ENCODE assay signal across 20 cellular contexts in the genomic region with DNA sequence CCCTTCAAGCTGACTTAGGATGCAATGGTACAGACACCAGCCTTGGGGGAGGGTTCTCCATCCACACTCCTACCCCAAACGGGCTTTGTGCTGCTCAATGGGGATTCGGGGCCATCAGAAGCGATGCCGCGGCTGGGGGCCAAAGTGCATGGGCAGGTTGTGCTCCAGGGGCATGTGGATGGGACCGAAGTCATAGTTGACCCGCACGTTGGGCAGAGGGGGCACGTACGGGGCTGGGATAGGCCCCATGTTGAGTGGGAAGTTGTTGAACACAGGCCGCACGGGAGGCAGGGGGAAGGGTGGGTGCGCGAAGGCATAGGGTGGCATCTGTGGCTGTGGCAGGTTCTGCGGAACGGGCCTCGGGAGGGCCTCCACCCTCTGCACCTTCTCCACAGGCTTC.
"Had no signal": no experiment of that assay in that cellular context is flagged by ENCODE, and none has a peak within 500 bp of the region (broad histone marks: within the 10 kb centered on the region; RNA-seq: fewer than 3 reads in every experiment).

No MANE protein-coding gene starts in this region.

- DNase-seq: cortex of kidney; dorsolateral prefrontal cortex; effector memory CD4-positive, alpha-beta T cell; esophagus squamous epithelium; foreskin fibroblast; head of caudate nucleus; left colon; mesendoderm; naive B cell; ovary; right cardiac atrium; stimulated activated CD4-positive, alpha-beta T cell treated with anti-CD3 and anti-CD28 coated beads, Interleukin-12 subunit alpha, Interleukin-12 subunit beta, amount 100 ng/mL, for 4 hours; stimulated activated naive CD4-positive, alpha-beta T cell; stomach; substantia nigra; transverse colon had no signal

- H3K36me3 ChIP-seq: ovary had no signal

- H3K4me2 ChIP-seq: hepatocyte had no signal

- H3K79me2 ChIP-seq: hepatocyte had no signal

- H2AFZ ChIP-seq: hepatocyte had no signal

- H3K27me3 ChIP-seq: dorsolateral prefrontal cortex, esophagus squamous epithelium, hepatocyte, ovary, stomach, transverse colon had no signal

- ATAC-seq: left colon, right cardiac atrium had no signal

- H3K27ac ChIP-seq: dorsolateral prefrontal cortex, esophagus squamous epithelium, hepatocyte, ovary, stomach, thoracic aorta, transverse colon had no signal

- FAIRE-seq: endometrium, small intestine had no signal

- H3K4me3 ChIP-seq: dorsolateral prefrontal cortex, esophagus squamous epithelium, hepatocyte, ovary, stomach, thoracic aorta, transverse colon had no signal

- H3K4me3 Mint-ChIP-seq: naive B cell had no signal

- H3K9me3 Mint-ChIP-seq: naive B cell had no signal

- H3K9me3 ChIP-seq: esophagus squamous epithelium, ovary, stomach, thoracic aorta, transverse colon had no signal

- H3K27me3 Mint-ChIP-seq: naive B cell had no signal
